In the genomic region with DNA sequence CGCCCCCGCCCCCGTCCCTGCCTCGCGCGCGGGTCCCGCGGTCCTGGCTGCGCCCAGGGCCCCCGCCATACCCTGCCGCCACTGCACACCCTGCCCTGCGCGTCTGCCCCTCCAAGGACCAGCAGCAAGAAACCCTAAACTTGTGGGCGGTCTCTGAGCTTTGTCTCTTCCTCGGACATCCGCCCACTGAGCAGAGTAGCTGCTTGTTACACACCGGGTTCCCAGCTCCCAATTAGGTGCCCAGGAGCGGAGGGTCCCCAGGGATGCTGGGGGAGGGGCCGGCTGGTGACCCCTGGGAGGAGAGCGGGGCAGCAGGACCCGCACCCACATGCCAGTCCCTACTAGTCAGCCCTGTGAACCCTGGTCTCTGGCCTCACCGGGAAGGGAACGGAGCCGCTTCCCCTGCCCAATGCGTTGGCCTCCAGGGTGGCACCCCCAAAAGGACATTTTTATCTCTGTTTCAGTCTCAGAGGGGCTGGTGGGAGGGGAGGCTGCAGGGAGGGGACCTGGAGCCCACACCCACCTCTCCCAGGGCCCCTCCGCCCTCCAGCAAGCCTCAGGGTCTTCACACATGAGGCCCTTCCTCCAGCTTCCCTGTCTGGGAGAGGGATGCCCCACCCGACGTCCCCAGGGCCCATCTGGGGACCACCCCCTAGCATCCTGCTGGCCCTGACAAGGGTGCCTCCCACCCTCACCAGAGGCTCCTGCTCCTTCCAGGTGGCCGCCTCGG, we compare ENCODE assay signal across 10 cellular contexts. TPM values are rescaled to one million over a fixed set of nuclear protein-coding genes. Genes with fewer than 3 reads are reported as not detected.
DNase-seq lines count a peak whose midpoint lies in the region; ATAC-seq, FAIRE-seq and TF ChIP-seq lines count a peak whose summit lies in the region.
"Had no signal": no experiment of that assay in that cellular context is flagged by ENCODE, and none has a peak within 500 bp of the region (broad histone marks: within the 10 kb centered on the region; RNA-seq: fewer than 3 reads in every experiment).

No MANE protein-coding gene starts in this region.

- no peaks in the 10 kb centered on the region for H3K36me3 ChIP-seq in testis (ENCODE audit: low read depth, missing control alignments)
- H3K36me3 ChIP-seq: uterus had no signal

- DNase-seq in activated CD8-positive, alpha-beta memory T cell treated with anti-CD3 and anti-CD28 coated beads for 24 hours, result peak; percentile 65
- no peak for DNase-seq in activated CD8-positive, alpha-beta memory T cell treated with anti-CD3 and anti-CD28 coated beads, Interleukin-2, amount 50 U/mL, for 48 hours
- no peak for DNase-seq in activated CD4-positive, alpha-beta memory T cell treated with anti-CD3 and anti-CD28 coated beads for 36 hours
- DNase-seq in immature natural killer cell (peak in 1 of 3 donors; percentile 6), testis (no peak), NCI-H82 (lab: John Stamatoyannopoulos, UW) (no peak), H54 (ENCODE audit: insufficient read length, low spot score) (no peak)

- H3K9me3 Mint-ChIP-seq in activated CD4-positive, alpha-beta memory T cell treated with anti-CD3 and anti-CD28 coated beads for 36 hours, result no peaks in the 10 kb centered on the region
- no peaks in the 10 kb centered on the region for H3K9me3 Mint-ChIP-seq in immature natural killer cell

- peak overlapping the region; percentile 77 for H3K27ac Mint-ChIP-seq in activated CD4-positive, alpha-beta memory T cell treated with anti-CD3 and anti-CD28 coated beads for 36 hours
- peak overlapping the region in 2 of 6 donors; percentile 55 to 64 for H3K27ac Mint-ChIP-seq in immature natural killer cell

- H3K4me1 Mint-ChIP-seq in activated CD4-positive, alpha-beta memory T cell treated with anti-CD3 and anti-CD28 coated beads for 36 hours (ENCODE audit: low read depth), result peaks cover 20% of the 10 kb centered on the region
- H3K4me1 Mint-ChIP-seq in immature natural killer cell, result peaks cover 21 to 29% of the 10 kb centered on the region in 2 donors

- H3K36me3 Mint-ChIP-seq in activated CD4-positive, alpha-beta memory T cell treated with anti-CD3 and anti-CD28 coated beads for 36 hours, result peaks cover 2% of the 10 kb centered on the region
- no peaks in the 10 kb centered on the region for H3K36me3 Mint-ChIP-seq in immature natural killer cell

- no peak for TF ChIP-seq CTCF in testis (IDR thresholded peaks at IDR 0.05)

- H3K4me3 Mint-ChIP-seq in activated CD4-positive, alpha-beta memory T cell treated with anti-CD3 and anti-CD28 coated beads for 36 hours, result peak overlapping the region; percentile 70
- peak overlapping the region; percentile 57 to 68 (median 62) for H3K4me3 Mint-ChIP-seq in immature natural killer cell

- FAIRE-seq in H54 (lab: Jason Lieb, UNC), result no peak
- FAIRE-seq: G401.6 had no signal

- no peak for ATAC-seq in HG03196 (IDR thresholded peaks at IDR 0.05; ENCODE audit: unreplicated experiment)

- WGBS in testis, 2 donors, result 57 to 58% methylated on average over 11 to 17 of the region's 31 CpGs

- H3K4me1 ChIP-seq in testis, result no peaks in the 10 kb centered on the region

- H3K27ac ChIP-seq in testis, result peak overlapping the region in 1 of 2 donors; percentile 45

- CTCF ChIA-PET in activated CD4-positive, alpha-beta memory T cell treated with anti-CD3 and anti-CD28 coated beads for 36 hours (lab: Charles Lee), result interaction anchor here (0.9 to 2.3 kb wide), 14 partner anchors 9 to 337 kb away, joined by 3 to 18 read pairs (median 5); partner anchors contain the start of genes GMEB2, PPDPF, PTK6 and RTEL1

- H3K9me3 ChIP-seq in testis, result no peaks in the 10 kb centered on the region
- H3K9me3 ChIP-seq: uterus had no signal

- intact Hi-C loops in activated CD4-positive, alpha-beta memory T cell treated with anti-CD3 and anti-CD28 coated beads for 36 hours (cut with micrococcal nuclease), result loop anchor here (1.0 kb wide), 1 partner anchor 223 kb away; the partner anchor contains the start of gene TPD52L2
- intact Hi-C loops in testis (cut with DNase I; ENCODE audit: low total_unique reads), result no loop called here

- H3K4me3 ChIP-seq in testis, result peak overlapping the region; percentile 46 to 51

- no peak for TF ChIP-seq POLR2A in testis (IDR thresholded peaks at IDR 0.05)
- no peak for TF ChIP-seq POLR2A in H54 (IDR thresholded peaks at IDR 0.05; ENCODE audit: low read depth, low read length)

- POLR2A ChIA-PET in activated CD4-positive, alpha-beta memory T cell treated with anti-CD3 and anti-CD28 coated beads for 36 hours (lab: Charles Lee), result interaction anchor here (0.6 to 2.1 kb wide), 8 partner anchors 9 to 121 kb away, joined by 3 to 30 read pairs (median 4); partner anchors contain the start of genes GMEB2, LIME1 and RTEL1

- H3K27me3 Mint-ChIP-seq in activated CD4-positive, alpha-beta memory T cell treated with anti-CD3 and anti-CD28 coated beads for 36 hours, result no peaks in the 10 kb centered on the region
- H3K27me3 Mint-ChIP-seq in immature natural killer cell (ENCODE audit: low read depth in 3 of 3), result peaks cover 2 to 12% (median 8%) of the 10 kb centered on the region in 3 donors

- H3K27me3 ChIP-seq in testis, result no peaks in the 10 kb centered on the region
- H3K27me3 ChIP-seq: uterus had no signal

RNA-seq across cellular contexts. Expression of gene STMN3, which starts 10.5 kb away (rescaled TPM):
- total RNA-seq in activated CD4-positive, alpha-beta memory T cell treated with anti-CD3 and anti-CD28 coated beads for 36 hours, result 10 to 100 TPM; 17.3 to 18.0 TPM
- polyA plus RNA-seq in immature natural killer cell, result 1 to 10 TPM in 2 of 3 donors, under 1 TPM in 1; 0.36 to 1.6 (median 1.1) TPM
- total RNA-seq in testis, result 10 to 100 TPM in 1 of 2 donors, 1 to 10 TPM in 1; 8.4 to 16.5 TPM
- polyA plus RNA-seq in testis (ENCODE audit: insufficient read depth, low read depth, low replicate concordance), result 15.1 TPM

RNA-seq across cellular contexts. Expression of gene RTEL1, which starts 15.4 kb away (rescaled TPM):
- 10 to 100 TPM; 38.0 to 38.3 TPM for total RNA-seq in activated CD4-positive, alpha-beta memory T cell treated with anti-CD3 and anti-CD28 coated beads for 36 hours
- polyA plus RNA-seq in immature natural killer cell (1 to 10 TPM in 2 of 3 donors, not detected in 1; 1.5 to 7.3 TPM), testis (ENCODE audit: insufficient read depth, low read depth, low replicate concordance) (34.2 TPM)
- 10 to 100 TPM; 56.8 to 84.6 TPM for total RNA-seq in testis

RNA-seq across cellular contexts. Expression of gene GMEB2, which starts 15.8 kb away (rescaled TPM):
- total RNA-seq in activated CD4-positive, alpha-beta memory T cell treated with anti-CD3 and anti-CD28 coated beads for 36 hours, result 10 to 100 TPM; 13.6 to 14.0 TPM
- polyA plus RNA-seq in immature natural killer cell (10 to 100 TPM in 1 of 3 donors, 1 to 10 TPM in 1, not detected in 1; 2.7 to 11.4 TPM), testis (ENCODE audit: insufficient read depth, low read depth, low replicate concordance) (20.3 TPM)
- 10 to 100 TPM; 31.0 to 33.1 TPM for total RNA-seq in testis

RNA-seq across cellular contexts. Expression of gene TNFRSF6B, which starts 53.8 kb away (rescaled TPM):
- total RNA-seq in activated CD4-positive, alpha-beta memory T cell treated with anti-CD3 and anti-CD28 coated beads for 36 hours, result not detected
- polyA plus RNA-seq in immature natural killer cell (not detected), testis (ENCODE audit: insufficient read depth, low read depth, low replicate concordance) (3.0 TPM)
- 10 to 100 TPM; 26.2 to 30.5 TPM for total RNA-seq in testis
